22 cellular contexts compared by ENCODE assay signal in the genomic region with DNA sequence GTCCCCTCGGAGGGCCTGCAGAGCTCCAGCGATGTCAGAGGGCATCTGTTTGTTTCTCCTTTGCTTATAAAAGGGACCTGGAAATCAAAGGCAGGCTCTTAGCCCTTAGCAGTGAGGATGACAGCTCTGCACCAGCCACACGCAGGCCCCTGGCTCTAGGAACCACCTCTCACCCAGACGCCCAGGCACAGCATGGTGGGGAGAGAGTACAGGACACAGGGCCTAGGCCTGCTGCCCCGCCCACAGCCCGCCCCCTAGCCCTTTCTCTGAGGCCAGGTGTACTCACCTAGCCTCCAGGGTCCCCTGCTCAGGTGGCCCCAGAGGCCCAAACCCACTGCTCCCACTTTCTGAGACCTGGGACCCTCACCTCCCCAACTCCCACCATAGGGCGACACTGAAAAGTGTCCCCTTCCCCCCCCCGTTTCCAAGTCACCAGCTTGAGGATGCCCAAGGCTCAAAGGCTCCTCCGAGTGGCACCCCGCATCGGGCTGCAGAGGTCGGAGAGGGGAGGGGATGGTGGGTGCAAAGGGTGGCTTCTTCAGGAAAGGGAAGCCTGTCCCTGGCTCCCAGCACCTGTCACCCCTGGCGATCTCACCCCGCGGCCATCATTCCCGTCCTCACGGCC. TPM values are rescaled to one million over a fixed set of nuclear protein-coding genes. Genes with fewer than 3 reads are reported as not detected.
DNase-seq lines count a peak whose midpoint lies in the region; ATAC-seq and TF ChIP-seq lines count a peak whose summit lies in the region.
"Had no signal": no experiment of that assay in that cellular context is flagged by ENCODE, and none has a peak within 500 bp of the region (broad histone marks: within the 10 kb centered on the region; RNA-seq: fewer than 3 reads in every experiment).

No MANE protein-coding gene starts in this region.

- POLR2A ChIA-PET in HCT116 (lab: Charles Lee) = no interaction called here

- H3K4me3 ChIP-seq in HCT116 (replicated peaks in 1 of 2; ENCODE audit: low read depth in 1 of 2, low read length in 2 of 2) = no peak overlapping the region
- H3K4me3 ChIP-seq in iPS-18a (ENCODE audit: low read length) = peak overlapping the region; percentile 56
- H3K4me3 ChIP-seq in neutrophil (ENCODE audit: low read depth in 1 of 2, low read length in 1 of 2) = peak overlapping the region; percentile 50 to 85
- H3K4me3 ChIP-seq: PC-9, SJCRH30 had no signal

- H3K9me3 ChIP-seq in HCT116 (ENCODE audit: control insufficient read depth in 1 of 2, insufficient read depth in 1 of 2, low read depth in 1 of 2, low read length in 2 of 2) = no peaks in the 10 kb centered on the region
- H3K9me3 ChIP-seq in iPS-18a (ENCODE audit: control insufficient read depth, low read depth, low read length) = no peaks in the 10 kb centered on the region
- H3K9me3 ChIP-seq in neutrophil = no peaks in the 10 kb centered on the region
- H3K9me3 ChIP-seq: SJCRH30 had no signal

- H2AFZ ChIP-seq in HCT116 (ENCODE audit: low read depth, low read length, poor library complexity, severe bottlenecking) = no peak overlapping the region
- H2AFZ ChIP-seq: GM23248, PC-9 had no signal

- TF ChIP-seq POLR2A in HCT116 (IDR thresholded peaks at IDR 0.05; ENCODE audit: borderline replicate concordance, extremely low read depth, insufficient read depth, insufficient read length) = no peak

- TF ChIP-seq CTCF in HCT116 (IDR thresholded peaks at IDR 0.05 in 2 of 3, conservative IDR thresholded peaks at IDR 0.05 in 1 of 3; ENCODE audit: borderline replicate concordance in 1 of 3, insufficient read depth in 1 of 3, low read depth in 2 of 3, low read length in 2 of 3) (no peak), neutrophil (IDR thresholded peaks at IDR 0.05) (no peak)

- no peak for DNase-seq in HCT116 (ENCODE audit: low read depth, low spot score)
- peak; percentile 57 for DNase-seq in NCI-H69 (lab: John Stamatoyannopoulos, UW)
- no peak for DNase-seq in left colon
- no peak for DNase-seq in HUDEP-2 (lab: John Stamatoyannopoulos, UW; ENCODE audit: unreplicated experiment in 76 of 76)
- DNase-seq: activated CD4-positive, CD25-positive, alpha-beta regulatory T cell treated with anti-CD3 and anti-CD28 coated beads, Interleukin-2, amount 50 U/mL, for 72 hours; GM23248; hippocampal formation; NCI-H1105 treated with DMSO at 0.1 percent for 48 hours; NCI-H82; PC-9; SJCRH30 had no signal

- H3K4me1 ChIP-seq in HCT116 (ENCODE audit: control insufficient read depth in 1 of 2, insufficient read depth in 2 of 2, low read length in 2 of 2) (no peaks in the 10 kb centered on the region), iPS-18a (ENCODE audit: control insufficient read depth, low read depth, low read length) (peaks cover 4% of the 10 kb centered on the region), neutrophil (ENCODE audit: control insufficient read depth in 1 of 2, insufficient read depth in 1 of 2, low read depth in 1 of 2, low read length in 1 of 2) (peaks cover 38 to 60% of the 10 kb centered on the region in 2 experiments)
- H3K4me1 ChIP-seq: SJCRH30 had no signal

- H3K27me3 ChIP-seq in HCT116 (ENCODE audit: insufficient read depth, low read length) (0 out of 2 replicates have a peak, but pooled peaks cover 4% of the 10 kb centered on the region), iPS-18a (ENCODE audit: control insufficient read depth, insufficient read depth, low read length) (peaks cover 46% of the 10 kb centered on the region), neutrophil (peaks cover 47% of the 10 kb centered on the region)

- H3K9me2 ChIP-seq in HCT116 (ENCODE audit: insufficient read depth) = no peaks in the 10 kb centered on the region

- no peak for TF ChIP-seq RAD21 in HCT116 (IDR thresholded peaks at IDR 0.05; ENCODE audit: low read depth)

- ATAC-seq in HCT116 = peak; percentile 46
- ATAC-seq in GM18519 (IDR thresholded peaks at IDR 0.05; ENCODE audit: low FRiP score, unreplicated experiment) = no peak
- no peak for ATAC-seq in left colon
- no peak for ATAC-seq in HG03432 (IDR thresholded peaks at IDR 0.05; ENCODE audit: unreplicated experiment)

- H3K27ac ChIP-seq in HCT116 (ENCODE audit: low read depth, low read length) = no peak overlapping the region
- H3K27ac ChIP-seq in iPS-18a (ENCODE audit: low read length) = no peak overlapping the region
- no peak overlapping the region for H3K27ac ChIP-seq in neutrophil
- H3K27ac ChIP-seq: GM23248, PC-9, SJCRH30 had no signal

- no peaks in the 10 kb centered on the region for H3K79me2 ChIP-seq in HCT116 (ENCODE audit: insufficient read depth, low read length)

- BruUV-seq in HCT116 (replicated peaks; lab: Mats Ljungman, UMichigan) = no TSS peak

- intact Hi-C loops in HCT116 (cut with micrococcal nuclease) (no loop called here), left colon (cut with DNase I, micrococcal nuclease) (no loop called here)

- no peak overlapping the region for H3K4me2 ChIP-seq in HCT116 (ENCODE audit: low read length)
- H3K4me2 ChIP-seq: PC-9 had no signal

- H3K9ac ChIP-seq in HCT116 (ENCODE audit: low read length) (no peak overlapping the region), iPS-18a (ENCODE audit: low read length) (no peak overlapping the region)
- H3K9ac ChIP-seq: GM23248 had no signal

- CTCF ChIA-PET in HCT116 (lab: Charles Lee) = interaction anchor here (1.5 kb wide), 1 partner anchor 80 kb away, joined by 4 read pairs; no protein-coding TSS in a partner anchor

- no peaks in the 10 kb centered on the region for H3K36me3 ChIP-seq in HCT116 (ENCODE audit: control insufficient read depth in 1 of 2, insufficient read depth in 2 of 2, low read length in 2 of 2)
- no peaks in the 10 kb centered on the region for H3K36me3 ChIP-seq in iPS-18a (ENCODE audit: control insufficient read depth, low read depth, low read length)
- no peaks in the 10 kb centered on the region for H3K36me3 ChIP-seq in neutrophil
- H3K36me3 ChIP-seq: SJCRH30 had no signal

- H4K20me1 ChIP-seq in HCT116 (ENCODE audit: insufficient read depth) = no peaks in the 10 kb centered on the region

- RAD21 ChIA-PET in HCT116 (lab: Charles Lee; ENCODE audit: low non-redundant PET in 1 of 2, low total read pairs in 2 of 2, uncharacterized antibody in 2 of 2, unreplicated experiment in 2 of 2) = interaction anchor here in 1 of 2 experiments (1.0 kb wide), 1 partner anchor 23 kb away, joined by 5 read pairs; no protein-coding TSS in a partner anchor

TF ChIP-seq in HCT116, 20 proteins besides CTCF, POLR2A, EP300 and RAD21 (continues in another document):
- TF ChIP-seq CBX3 (IDR thresholded peaks at IDR 0.05; ENCODE audit: low read depth) = no peak
- no peak for TF ChIP-seq JUND (IDR thresholded peaks at IDR 0.05)
- no peak for TF ChIP-seq SP1 (IDR thresholded peaks at IDR 0.05; ENCODE audit: low read depth)
- TF ChIP-seq POLR2AphosphoS5 (IDR thresholded peaks at IDR 0.05; ENCODE audit: low read depth, low read length) = no peak
- TF ChIP-seq ZNF274 (IDR thresholded peaks at IDR 0.05; ENCODE audit: low read depth, low read length) = no peak
- TF ChIP-seq, protein P1, sequence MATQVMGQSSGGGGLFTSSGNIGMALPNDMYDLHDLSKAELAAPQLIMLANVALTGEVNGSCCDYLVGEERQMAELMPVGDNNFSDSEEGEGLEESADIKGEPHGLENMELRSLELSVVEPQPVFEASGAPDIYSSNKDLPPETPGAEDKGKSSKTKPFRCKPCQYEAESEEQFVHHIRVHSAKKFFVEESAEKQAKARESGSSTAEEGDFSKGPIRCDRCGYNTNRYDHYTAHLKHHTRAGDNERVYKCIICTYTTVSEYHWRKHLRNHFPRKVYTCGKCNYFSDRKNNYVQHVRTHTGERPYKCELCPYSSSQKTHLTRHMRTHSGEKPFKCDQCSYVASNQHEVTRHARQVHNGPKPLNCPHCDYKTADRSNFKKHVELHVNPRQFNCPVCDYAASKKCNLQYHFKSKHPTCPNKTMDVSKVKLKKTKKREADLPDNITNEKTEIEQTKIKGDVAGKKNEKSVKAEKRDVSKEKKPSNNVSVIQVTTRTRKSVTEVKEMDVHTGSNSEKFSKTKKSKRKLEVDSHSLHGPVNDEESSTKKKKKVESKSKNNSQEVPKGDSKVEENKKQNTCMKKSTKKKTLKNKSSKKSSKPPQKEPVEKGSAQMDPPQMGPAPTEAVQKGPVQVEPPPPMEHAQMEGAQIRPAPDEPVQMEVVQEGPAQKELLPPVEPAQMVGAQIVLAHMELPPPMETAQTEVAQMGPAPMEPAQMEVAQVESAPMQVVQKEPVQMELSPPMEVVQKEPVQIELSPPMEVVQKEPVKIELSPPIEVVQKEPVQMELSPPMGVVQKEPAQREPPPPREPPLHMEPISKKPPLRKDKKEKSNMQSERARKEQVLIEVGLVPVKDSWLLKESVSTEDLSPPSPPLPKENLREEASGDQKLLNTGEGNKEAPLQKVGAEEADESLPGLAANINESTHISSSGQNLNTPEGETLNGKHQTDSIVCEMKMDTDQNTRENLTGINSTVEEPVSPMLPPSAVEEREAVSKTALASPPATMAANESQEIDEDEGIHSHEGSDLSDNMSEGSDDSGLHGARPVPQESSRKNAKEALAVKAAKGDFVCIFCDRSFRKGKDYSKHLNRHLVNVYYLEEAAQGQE (IDR thresholded peaks at IDR 0.05; ENCODE audit: low read depth) = no peak
- no peak for TF ChIP-seq EZH2phosphoT487 (IDR thresholded peaks at IDR 0.05; ENCODE audit: borderline replicate concordance)
- no peak for TF ChIP-seq YY1 (IDR thresholded peaks at IDR 0.05; ENCODE audit: extremely low read depth, insufficient replicate concordance, low read depth, low read length)
- TF ChIP-seq SIN3A (IDR thresholded peaks at IDR 0.05; ENCODE audit: low read depth) = no peak
- TF ChIP-seq, protein P2, sequence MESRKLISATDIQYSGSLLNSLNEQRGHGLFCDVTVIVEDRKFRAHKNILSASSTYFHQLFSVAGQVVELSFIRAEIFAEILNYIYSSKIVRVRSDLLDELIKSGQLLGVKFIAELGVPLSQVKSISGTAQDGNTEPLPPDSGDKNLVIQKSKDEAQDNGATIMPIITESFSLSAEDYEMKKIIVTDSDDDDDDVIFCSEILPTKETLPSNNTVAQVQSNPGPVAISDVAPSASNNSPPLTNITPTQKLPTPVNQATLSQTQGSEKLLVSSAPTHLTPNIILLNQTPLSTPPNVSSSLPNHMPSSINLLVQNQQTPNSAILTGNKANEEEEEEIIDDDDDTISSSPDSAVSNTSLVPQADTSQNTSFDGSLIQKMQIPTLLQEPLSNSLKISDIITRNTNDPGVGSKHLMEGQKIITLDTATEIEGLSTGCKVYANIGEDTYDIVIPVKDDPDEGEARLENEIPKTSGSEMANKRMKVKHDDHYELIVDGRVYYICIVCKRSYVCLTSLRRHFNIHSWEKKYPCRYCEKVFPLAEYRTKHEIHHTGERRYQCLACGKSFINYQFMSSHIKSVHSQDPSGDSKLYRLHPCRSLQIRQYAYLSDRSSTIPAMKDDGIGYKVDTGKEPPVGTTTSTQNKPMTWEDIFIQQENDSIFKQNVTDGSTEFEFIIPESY (IDR thresholded peaks at IDR 0.05; ENCODE audit: extremely low read depth, insufficient replicate concordance, low read length) = no peak
- TF ChIP-seq SRF (IDR thresholded peaks at IDR 0.05; ENCODE audit: low read depth) = no peak

RNA-seq across cellular contexts. Expression of a gene that starts 0.7 kb away (rescaled TPM):
- not detected for total RNA-seq in HCT116 (2021; ENCODE audit: unreplicated experiment)
- 0.04 TPM in 1 of 2 replicates, not detected in the other for polyA plus RNA-seq in HCT116 (2012)
- 1 to 10 TPM in 1 of 2 donors, under 1 TPM in 1; 0.37 to 1.6 TPM for total RNA-seq in left colon
- total RNA-seq: bronchial epithelial cell, endothelial cell of umbilical vein, GM23248, HT1080, PC-9 had no signal
- polyA plus RNA-seq: endothelial cell of umbilical vein had no signal

RNA-seq across cellular contexts. Expression of a gene that starts 42.9 kb away (rescaled TPM):
- total RNA-seq in HCT116 (2021; ENCODE audit: unreplicated experiment) (not detected), left colon (not detected)
- not detected in 2 replicates for polyA plus RNA-seq in HCT116 (2012)
- total RNA-seq: activated CD8-positive, alpha-beta memory T cell treated with anti-CD3 and anti-CD28 coated beads for 36 hours; bronchial epithelial cell; endothelial cell of umbilical vein; GM23248; HT1080; liver; PC-9; SJCRH30; skeletal muscle tissue; ureter had no signal
- polyA plus RNA-seq: endothelial cell of umbilical vein, GM23248, liver had no signal

Comparison
In these comparisons a context has a peak if more than half of its experiments do, and no peak if none do; other contexts are left out.
1. H3K4me3 ChIP-seq: peak in iPS-18a (single experiment) and neutrophil (2 of 2); none in HCT116 (0 of 2).